Comparison of ENCODE assay signal across 7 cellular contexts in the genomic region with DNA sequence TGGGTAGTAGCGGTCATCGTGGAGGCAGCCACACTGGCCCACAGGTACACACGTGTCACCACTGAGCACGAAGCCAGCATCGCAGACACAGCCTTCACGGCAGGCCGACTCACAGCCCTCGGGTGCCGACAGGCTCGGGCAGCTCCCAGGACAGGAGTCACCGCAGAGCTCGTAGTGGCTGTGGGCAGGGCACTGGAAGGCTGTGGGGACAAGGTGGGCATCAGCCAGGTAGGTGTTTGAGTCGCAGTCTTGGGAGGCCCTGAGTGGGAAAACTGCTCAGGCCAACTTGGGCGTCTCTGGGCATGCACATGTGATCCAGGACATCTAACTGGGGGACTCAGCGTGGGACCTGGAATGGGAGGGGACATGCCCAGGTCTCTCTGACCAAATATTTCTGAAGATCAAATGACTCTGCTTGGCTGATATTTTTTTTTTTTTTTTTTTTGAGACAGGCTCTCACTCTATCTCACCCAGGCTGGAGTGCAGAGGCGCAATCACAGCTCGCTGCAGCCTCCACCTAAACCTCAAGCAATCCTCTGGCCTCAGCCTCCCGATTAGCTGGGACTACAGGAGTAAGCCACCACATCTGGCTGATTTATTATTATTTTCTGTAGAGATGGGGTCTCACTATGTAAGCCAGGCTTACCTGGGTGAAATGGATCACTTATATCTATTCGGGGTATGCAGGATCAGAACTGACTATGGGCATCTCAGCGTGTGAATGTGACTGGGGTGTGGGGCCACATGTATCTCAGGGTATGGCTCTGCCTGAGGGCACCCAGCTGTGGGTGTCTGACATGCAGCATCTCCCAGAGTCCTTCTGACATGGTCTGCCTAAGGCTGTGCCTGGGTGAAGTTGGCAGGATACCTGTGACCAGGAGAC. TPM values are rescaled to one million over a fixed set of nuclear protein-coding genes. Genes with fewer than 3 reads are reported as not detected.
DNase-seq lines count a peak whose midpoint lies in the region; ATAC-seq, FAIRE-seq and TF ChIP-seq lines count a peak whose summit lies in the region.
"Not testable (repeated sequence)": the region's sequence is repeated elsewhere in the genome, so short reads cannot be mapped to it uniquely, and the experiment has no call there.

No MANE protein-coding gene starts in this region.

- H3K79me1 ChIP-seq in H1 (ENCODE audit: low read depth, low read length) = not testable (repeated sequence)

- H3K27ac ChIP-seq in HEK293 (ENCODE audit: extremely low read depth, low read depth, low read length); H1 (ENCODE audit: low read depth, low read length); upper lobe of right lung: not testable (repeated sequence)

- not testable (repeated sequence) for H3K27me3 Mint-ChIP-seq in activated T-helper 17 cell treated with anti-CD3 and anti-CD28 coated beads, Interleukin-2, amount 50 U/mL, for 72 hours; naive thymus-derived CD8-positive, alpha-beta T cell

- not testable (repeated sequence) for TF ChIP-seq RAD21 in H1 (IDR thresholded peaks at IDR 0.05 in 1 of 2, conservative IDR thresholded peaks at IDR 0.05 in 1 of 2; ENCODE audit: low read depth in 2 of 2, low read length in 2 of 2)

- not testable (repeated sequence) for H4K20me1 ChIP-seq in H1 (replicated peaks in 1 of 2; ENCODE audit: control insufficient read depth in 1 of 2, insufficient read depth in 2 of 2, low read length in 2 of 2)

- not testable (repeated sequence) for H3K79me2 ChIP-seq in H1 (ENCODE audit: control insufficient read depth in 1 of 2, insufficient read depth in 2 of 2, low read length in 2 of 2)

- not testable (repeated sequence) for DNase-seq in H1 (ENCODE audit: low read depth in 1 of 2, low spot score in 2 of 2); left colon; naive thymus-derived CD8-positive, alpha-beta T cell; stimulated activated effector memory CD8-positive, alpha-beta T cell treated with anti-CD3 and anti-CD28 coated beads, Interleukin-12 subunit alpha, Interleukin-12 subunit beta, amount 100 ng/mL, for 72 hours (ENCODE audit: low spot score in 2 of 2)
- peak; percentile 67 for DNase-seq in upper lobe of right lung

- peak; percentile 8 for ATAC-seq in activated T-helper 17 cell treated with anti-CD3 and anti-CD28 coated beads, Interleukin-2, amount 50 U/mL, for 72 hours (replicated peaks)
- ATAC-seq in left colon = peak; percentile 2
- ATAC-seq in naive thymus-derived CD8-positive, alpha-beta T cell; upper lobe of right lung: not testable (repeated sequence)
- ATAC-seq in stimulated activated effector memory CD8-positive, alpha-beta T cell treated with anti-CD3 and anti-CD28 coated beads, Interleukin-12 subunit alpha, Interleukin-12 subunit beta, amount 100 ng/mL, for 72 hours = peak; percentile 29

- H3K27ac Mint-ChIP-seq in activated T-helper 17 cell treated with anti-CD3 and anti-CD28 coated beads, Interleukin-2, amount 50 U/mL, for 72 hours = not testable (repeated sequence)
- H3K27ac Mint-ChIP-seq in naive thymus-derived CD8-positive, alpha-beta T cell = peak overlapping the region in 7 of 10 donors; percentile 4 to 88 (median 63)
- peak overlapping the region; percentile 26 for H3K27ac Mint-ChIP-seq in stimulated activated effector memory CD8-positive, alpha-beta T cell treated with anti-CD3 and anti-CD28 coated beads, Interleukin-12 subunit alpha, Interleukin-12 subunit beta, amount 100 ng/mL, for 72 hours

- not testable (repeated sequence) for H3K23ac ChIP-seq in H1 (ENCODE audit: insufficient read length)

- not testable (repeated sequence) for H3K36me3 ChIP-seq in HEK293 (ENCODE audit: control insufficient read depth in 2 of 2, insufficient read depth in 1 of 2, low read length in 2 of 2); H1 (ENCODE audit: control insufficient read depth in 2 of 4, insufficient read depth in 4 of 4, low read length in 3 of 4); upper lobe of right lung

- intact Hi-C loops in left colon (cut with DNase I, micrococcal nuclease); upper lobe of right lung (cut with DNase I): not testable (repeated sequence)

- 0 out of 2 replicates have a peak overlapping the region, but pooled peaks have one; percentile 35 for H4K8ac ChIP-seq in H1 (ENCODE audit: extremely low read depth, insufficient read depth, low read length)

- H3K36me3 Mint-ChIP-seq in activated T-helper 17 cell treated with anti-CD3 and anti-CD28 coated beads, Interleukin-2, amount 50 U/mL, for 72 hours (ENCODE audit: low read depth); stimulated activated effector memory CD8-positive, alpha-beta T cell treated with anti-CD3 and anti-CD28 coated beads, Interleukin-12 subunit alpha, Interleukin-12 subunit beta, amount 100 ng/mL, for 72 hours: not testable (repeated sequence)
- peaks cover 16 to 39% (median 28%) of the 10 kb centered on the region in 3 donors for H3K36me3 Mint-ChIP-seq in naive thymus-derived CD8-positive, alpha-beta T cell

- H3K9me3 ChIP-seq in HEK293 (ENCODE audit: control insufficient read depth, insufficient read depth, low read depth, low read length); H1 (ENCODE audit: insufficient read depth in 2 of 2, low read depth in 1 of 2, low read length in 1 of 2); upper lobe of right lung: not testable (repeated sequence)

- not testable (repeated sequence) for H3K4ac ChIP-seq in H1 (replicated peaks; ENCODE audit: insufficient read length, low read depth, low read length)

- not testable (repeated sequence) for H3K27me3 ChIP-seq in H1 (replicated peaks in 1 of 4; ENCODE audit: control insufficient read depth in 3 of 4, extremely low read depth in 1 of 4, insufficient read depth in 3 of 4, low read length in 3 of 4)
- peaks cover 10% of the 10 kb centered on the region for H3K27me3 ChIP-seq in upper lobe of right lung

- not testable (repeated sequence) for H3K18ac ChIP-seq in H1 (ENCODE audit: extremely low read depth, low read length)

- not testable (repeated sequence) for FAIRE-seq in H1 (lab: Jason Lieb, UNC)

- not testable (repeated sequence) for H3K14ac ChIP-seq in H1 (ENCODE audit: insufficient read length)

- not testable (repeated sequence) for H3K4me2 ChIP-seq in H1 (ENCODE audit: insufficient read depth in 1 of 2, low read depth in 2 of 2, low read length in 2 of 2)

- H2BK5ac ChIP-seq in H1 (ENCODE audit: low read depth, low read length) = not testable (repeated sequence)

- not testable (repeated sequence) for H2AFZ ChIP-seq in H1 (ENCODE audit: low read length)

- not testable (repeated sequence) for H2BK120ac ChIP-seq in H1 (replicated peaks; ENCODE audit: low read depth, low read length)

- not testable (repeated sequence) for H2BK20ac ChIP-seq in H1 (ENCODE audit: low read length)

- H3K4me3 ChIP-seq in HEK293 (ENCODE audit: low read depth, low read length); H1 (ENCODE audit: extremely low read depth in 1 of 4, insufficient read depth in 2 of 4, low read depth in 3 of 4, low read length in 4 of 4); upper lobe of right lung: not testable (repeated sequence)

- H4K5ac ChIP-seq in H1 (ENCODE audit: insufficient read length, low read depth, low read length) = not testable (repeated sequence)

- H3K4me1 Mint-ChIP-seq in activated T-helper 17 cell treated with anti-CD3 and anti-CD28 coated beads, Interleukin-2, amount 50 U/mL, for 72 hours; stimulated activated effector memory CD8-positive, alpha-beta T cell treated with anti-CD3 and anti-CD28 coated beads, Interleukin-12 subunit alpha, Interleukin-12 subunit beta, amount 100 ng/mL, for 72 hours: not testable (repeated sequence)
- H3K4me1 Mint-ChIP-seq in naive thymus-derived CD8-positive, alpha-beta T cell = peaks cover 5 to 35% (median 25%) of the 10 kb centered on the region in 4 donors

- not testable (repeated sequence) for TF ChIP-seq POLR2A in H1 (IDR thresholded peaks at IDR 0.05; ENCODE audit: control extremely low read depth in 1 of 2, low read depth in 2 of 2, low read length in 2 of 2)

- not testable (repeated sequence) for H3K4me3 Mint-ChIP-seq in activated T-helper 17 cell treated with anti-CD3 and anti-CD28 coated beads, Interleukin-2, amount 50 U/mL, for 72 hours; naive thymus-derived CD8-positive, alpha-beta T cell; stimulated activated effector memory CD8-positive, alpha-beta T cell treated with anti-CD3 and anti-CD28 coated beads, Interleukin-12 subunit alpha, Interleukin-12 subunit beta, amount 100 ng/mL, for 72 hours

- not testable (repeated sequence) for H3K9me3 Mint-ChIP-seq in activated T-helper 17 cell treated with anti-CD3 and anti-CD28 coated beads, Interleukin-2, amount 50 U/mL, for 72 hours; naive thymus-derived CD8-positive, alpha-beta T cell; stimulated activated effector memory CD8-positive, alpha-beta T cell treated with anti-CD3 and anti-CD28 coated beads, Interleukin-12 subunit alpha, Interleukin-12 subunit beta, amount 100 ng/mL, for 72 hours

- H3K23me2 ChIP-seq in H1 (ENCODE audit: low read depth, low read length) = not testable (repeated sequence)

- H3K56ac ChIP-seq in H1 (replicated peaks; ENCODE audit: insufficient read length, low read depth, low read length) = not testable (repeated sequence)

- TF ChIP-seq EP300 in H1 (IDR thresholded peaks at IDR 0.05; ENCODE audit: borderline replicate concordance in 1 of 2, low read depth in 2 of 2, low read length in 2 of 2) = not testable (repeated sequence)

- not testable (repeated sequence) for H2AK5ac ChIP-seq in H1 (ENCODE audit: low read depth, low read length)

- TF ChIP-seq CTCF in HEK293 (tag by site-specific recombination; IDR thresholded peaks at IDR 0.05); H1 (IDR thresholded peaks at IDR 0.05; ENCODE audit: control extremely low read depth in 1 of 3, insufficient read depth in 1 of 3, low read depth in 1 of 3, low read length in 3 of 3); upper lobe of right lung (IDR thresholded peaks at IDR 0.05): not testable (repeated sequence)

- WGBS in H1 (ENCODE audit: extremely low coverage in 1 of 2, insufficient coverage in 1 of 2, insufficient read length in 1 of 2, insufficient replicate concordance in 2 of 2, low coverage in 1 of 2, low lambda C conversion rate in 2 of 2, missing lambda C conversion rate in 1 of 2), 2 experiments = 89% methylated on average over 18 of the region's 20 CpGs; no CpG with 5 or more reads in 1 of the 2 experiments

- CTCF ChIA-PET in HEK293 (lab: Yijun Ruan, JAX) (interaction anchor here (1.0 kb wide), 1 partner anchor 96 kb away, joined by 3 read pairs; no protein-coding TSS in a partner anchor), H1 (lab: Charles Lee; ENCODE audit: partially characterized antibody) (interaction anchor here (0.6 to 1.9 kb wide), 4 partner anchors 47 to 331 kb away, joined by 3 to 6 read pairs (median 5); no protein-coding TSS in a partner anchor)

- POLR2A ChIA-PET in HEK293 (lab: Yijun Ruan, JAX) (interaction anchor here (1.5 kb wide), 1 partner anchor 80 kb away, joined by 3 read pairs; the partner anchor contains the start of gene PSMC4), H1 (lab: Charles Lee; ENCODE audit: partially characterized antibody) (interaction anchor here (0.6 kb wide), 1 partner anchor 195 kb away, joined by 4 read pairs; no protein-coding TSS in a partner anchor)
- POLR2A ChIA-PET in naive thymus-derived CD8-positive, alpha-beta T cell (lab: Charles Lee) = interaction anchor here (0.7 to 1.1 kb wide), 3 partner anchors 43 to 1041 kb away, joined by 3 to 5 read pairs (median 4); no protein-coding TSS in a partner anchor

- H2BK15ac ChIP-seq in H1 (ENCODE audit: low read length) = not testable (repeated sequence)

- not testable (repeated sequence) for H4K91ac ChIP-seq in H1 (replicated peaks; ENCODE audit: insufficient read length, low read length)

- H3K4me1 ChIP-seq in HEK293 (ENCODE audit: control insufficient read depth, insufficient read depth, low read length); H1 (replicated peaks in 1 of 4; ENCODE audit: control insufficient read depth in 3 of 4, insufficient read depth in 4 of 4, low read length in 3 of 4); upper lobe of right lung: not testable (repeated sequence)

- H2BK12ac ChIP-seq in H1 (ENCODE audit: low read depth, low read length) = not testable (repeated sequence)

- H3K9ac ChIP-seq in H1 (replicated peaks in 1 of 4; ENCODE audit: extremely low read depth in 1 of 4, low read depth in 3 of 4, low read length in 3 of 4) = not testable (repeated sequence)

RNA-seq across cellular contexts. Expression of gene FBL, which starts 43.9 kb away (rescaled TPM):
- 100 to 1,000 TPM; 513 to 639 TPM for total RNA-seq in activated T-helper 17 cell treated with anti-CD3 and anti-CD28 coated beads, Interleukin-2, amount 50 U/mL, for 72 hours
- total RNA-seq in H1 (2021; fragmentation: NEBNext Ultra II Directional; extraction: Animal tissue kit (Norgen Biotek cat#: 25700)) = 790 and 809 TPM in 2 replicates
- 1,361 and 1,596 TPM in 2 replicates for polyA plus RNA-seq in H1 (2011; rRNA removed)
- polyA plus RNA-seq in H1 (2011; cell fraction: cytosol; rRNA removed) = 1,243 TPM
- 952 TPM for polyA plus RNA-seq in H1 (2011; cell fraction: nucleus; rRNA removed)
- polyA plus RNA-seq in H1 (2012, experiment 1 of 2) = 966 to 1,051 TPM (median 1,032 TPM) in 4 replicates
- polyA plus RNA-seq in H1 (2012, experiment 2 of 2) = 913 TPM
- 573 TPM for polyA plus RNA-seq in H1 (2013, experiment 1 of 2)
- polyA plus RNA-seq in H1 (2013, experiment 2 of 2) = 620 TPM
- polyA minus RNA-seq in H1 (2011; rRNA and poly(A)+ RNA removed) = 1,139 and 1,169 TPM in 2 replicates
- 277 TPM for polyA minus RNA-seq in H1 (2011; cell fraction: cytosol; rRNA and poly(A)+ RNA removed)
- 150 TPM for polyA minus RNA-seq in H1 (2011; cell fraction: nucleus; rRNA and poly(A)+ RNA removed)
- total RNA-seq in left colon (100 to 1,000 TPM; 128 to 166 TPM), upper lobe of right lung (123 TPM)
- total RNA-seq in naive thymus-derived CD8-positive, alpha-beta T cell = 100 to 1,000 TPM; 336 to 365 TPM
- 100 to 1,000 TPM; 231 to 246 (median 236) TPM for polyA plus RNA-seq in naive thymus-derived CD8-positive, alpha-beta T cell

RNA-seq across cellular contexts. Expression of gene FCGBP, which starts 44.3 kb away (rescaled TPM):
- total RNA-seq in activated T-helper 17 cell treated with anti-CD3 and anti-CD28 coated beads, Interleukin-2, amount 50 U/mL, for 72 hours = 10 to 100 TPM in 1 of 2 donors, 1 to 10 TPM in 1; 2.1 to 11.3 TPM
- total RNA-seq in H1 (2021; fragmentation: NEBNext Ultra II Directional; extraction: Animal tissue kit (Norgen Biotek cat#: 25700)) = 2.9 and 3.1 TPM in 2 replicates
- 1.1 and 2.6 TPM in 2 replicates for polyA plus RNA-seq in H1 (2011; rRNA removed)
- 2.0 TPM for polyA plus RNA-seq in H1 (2011; cell fraction: cytosol; rRNA removed)
- polyA plus RNA-seq in H1 (2011; cell fraction: nucleus; rRNA removed) = 7.4 TPM
- polyA plus RNA-seq in H1 (2012, experiment 1 of 2) = 1.6 to 3.0 TPM (median 2.0 TPM) in 4 replicates
- 1.2 TPM for polyA plus RNA-seq in H1 (2012, experiment 2 of 2)
- 0.61 TPM for polyA plus RNA-seq in H1 (2013, experiment 1 of 2)
- polyA plus RNA-seq in H1 (2013, experiment 2 of 2) = 0.55 TPM
- 1.2 and 2.8 TPM in 2 replicates for polyA minus RNA-seq in H1 (2011; rRNA and poly(A)+ RNA removed)
- 4.7 TPM for polyA minus RNA-seq in H1 (2011; cell fraction: cytosol; rRNA and poly(A)+ RNA removed)
- 7.3 TPM for polyA minus RNA-seq in H1 (2011; cell fraction: nucleus; rRNA and poly(A)+ RNA removed)
- total RNA-seq in left colon (1,000 to 10,000 TPM; 6,411 to 6,996 TPM), upper lobe of right lung (10.3 TPM)
- 100 to 1,000 TPM; 223 to 230 TPM for total RNA-seq in naive thymus-derived CD8-positive, alpha-beta T cell
- polyA plus RNA-seq in naive thymus-derived CD8-positive, alpha-beta T cell = 10 to 100 TPM in 1 of 3 donors, 1 to 10 TPM in 2; 2.7 to 11.6 (median 3.1) TPM

RNA-seq across cellular contexts. Expression of gene DYRK1B, which starts 56.2 kb away (rescaled TPM):
- 10 to 100 TPM in 1 of 2 donors, 1 to 10 TPM in 1; 8.8 to 17.6 TPM for total RNA-seq in activated T-helper 17 cell treated with anti-CD3 and anti-CD28 coated beads, Interleukin-2, amount 50 U/mL, for 72 hours
- total RNA-seq in H1 (2021; fragmentation: NEBNext Ultra II Directional; extraction: Animal tissue kit (Norgen Biotek cat#: 25700)) = 14.8 and 15.8 TPM in 2 replicates
- polyA plus RNA-seq in H1 (2011; rRNA removed) = 6.9 and 13.6 TPM in 2 replicates
- polyA plus RNA-seq in H1 (2011; cell fraction: cytosol; rRNA removed) = 4.5 TPM
- 18.1 TPM for polyA plus RNA-seq in H1 (2011; cell fraction: nucleus; rRNA removed)
- polyA plus RNA-seq in H1 (2012, experiment 1 of 2) = 6.9 to 16.5 TPM (median 11.2 TPM) in 4 replicates
- polyA plus RNA-seq in H1 (2012, experiment 2 of 2) = 10.4 TPM
- 9.1 TPM for polyA plus RNA-seq in H1 (2013, experiment 1 of 2)
- polyA plus RNA-seq in H1 (2013, experiment 2 of 2) = 9.4 TPM
- 4.7 and 13.1 TPM in 2 replicates for polyA minus RNA-seq in H1 (2011; rRNA and poly(A)+ RNA removed)
- 12.2 TPM for polyA minus RNA-seq in H1 (2011; cell fraction: cytosol; rRNA and poly(A)+ RNA removed)
- polyA minus RNA-seq in H1 (2011; cell fraction: nucleus; rRNA and poly(A)+ RNA removed) = 11.7 TPM
- total RNA-seq in left colon (10 to 100 TPM in 1 of 2 donors, 1 to 10 TPM in 1; 7.6 to 16.3 TPM), upper lobe of right lung (16.7 TPM)
- total RNA-seq in naive thymus-derived CD8-positive, alpha-beta T cell = 10 to 100 TPM; 18.0 to 19.7 TPM
- polyA plus RNA-seq in naive thymus-derived CD8-positive, alpha-beta T cell = 1 to 10 TPM; 5.2 to 6.2 (median 5.6) TPM

Comparison
In these comparisons a context has a peak if more than half of its experiments do, and no peak if none do; other contexts are left out.
1. RNA of gene FCGBP, which starts 44.3 kb away (total RNA-seq): 6,411 to 6,996 TPM in left colon; 223 to 230 TPM in naive thymus-derived CD8-positive, alpha-beta T cell, 2.1 to 11.3 TPM in activated T-helper 17 cell treated with anti-CD3 and anti-CD28 coated beads, Interleukin-2, amount 50 U/mL, for 72 hours, 10.3 TPM in upper lobe of right lung (single experiment) and 2.9 to 3.1 TPM in H1; every median in the first group is over 10 times any median in the second.